ENCODE assay signal across 1 cellular context in genomic region chr2:109676346-109676897, GRCh38.
TF ChIP-seq lines count a peak whose summit lies in the region.

No MANE protein-coding gene starts in this region.

TF ChIP-seq in GM23338, 12 proteins besides CTCF, POLR2A, EP300 and RAD21 (continued from another document):
- TF ChIP-seq REST (IDR thresholded peaks at IDR 0.05; ENCODE audit: unreplicated experiment): no peak
- no peak for TF ChIP-seq POLR2AphosphoS5 (IDR thresholded peaks at IDR 0.05; ENCODE audit: low read depth)
- no peak for TF ChIP-seq EZH2phosphoT487 (IDR thresholded peaks at IDR 0.05; ENCODE audit: unreplicated experiment)
- TF ChIP-seq NANOG (IDR thresholded peaks at IDR 0.05; ENCODE audit: borderline replicate concordance): no peak
